Comparison of ENCODE assay signal across 8 cellular contexts in the genomic region with DNA sequence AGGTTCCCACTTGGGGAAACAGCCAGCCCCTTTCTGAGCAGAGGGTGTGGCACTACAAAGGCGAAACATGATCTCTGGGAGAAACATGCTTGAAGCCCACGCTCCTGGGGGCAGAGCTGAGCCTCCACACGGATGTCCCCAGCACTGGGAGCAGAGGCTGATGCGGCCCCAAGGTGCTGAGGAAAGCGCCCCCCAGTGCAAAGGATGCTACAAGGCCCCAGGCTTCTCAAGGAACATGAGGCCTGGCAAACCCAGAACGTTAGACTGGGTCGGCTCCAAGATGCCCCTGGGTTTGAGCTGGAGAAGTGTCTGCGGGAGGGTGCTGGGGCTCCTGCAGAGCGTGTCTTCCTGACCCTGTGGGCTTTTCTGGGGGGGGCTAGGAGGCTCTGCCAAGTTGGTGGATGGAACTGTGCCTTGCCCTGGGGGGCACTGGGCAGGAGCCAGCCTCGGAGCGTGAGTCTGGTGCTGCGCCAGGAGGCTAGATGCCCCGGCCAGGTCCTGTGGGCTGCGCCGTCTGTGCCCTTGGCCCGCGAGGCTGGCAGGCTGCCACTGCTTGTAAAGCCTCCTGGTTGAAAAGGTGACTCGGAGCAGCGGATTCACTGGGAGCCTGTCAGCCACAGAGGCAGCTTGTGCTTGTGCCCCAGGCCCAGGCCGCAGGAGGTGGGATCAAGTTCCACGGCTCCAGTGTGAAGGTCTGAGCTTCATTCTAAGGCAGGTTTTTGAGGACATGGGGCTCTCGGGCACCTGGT. TPM values are rescaled to one million over a fixed set of nuclear protein-coding genes. Genes with fewer than 3 reads are reported as not detected.
DNase-seq lines count a peak whose midpoint lies in the region; ATAC-seq and TF ChIP-seq lines count a peak whose summit lies in the region.

No MANE protein-coding gene starts in this region.

- in situ Hi-C loops in astrocyte of the cerebellum (cut with HindIII; ENCODE audit: low sequenced_read_pairs), result no loop called here

- peaks cover 20 to 46% of the 10 kb centered on the region in 2 donors for H3K4me1 ChIP-seq in thyroid gland

- ATAC-seq in GM21423 (IDR thresholded peaks at IDR 0.05; ENCODE audit: unreplicated experiment) (no peak), HG02884 (IDR thresholded peaks at IDR 0.05; ENCODE audit: unreplicated experiment) (no peak), HG02973 (IDR thresholded peaks at IDR 0.05; ENCODE audit: unreplicated experiment) (no peak)

- peak; percentile 97 for DNase-seq in Daoy (ENCODE audit: low read depth)
- peak; percentile 73 for DNase-seq in NCI-H2107 treated with DMSO at 0.1 percent for 48 hours (lab: John Stamatoyannopoulos, UW; ENCODE audit: unreplicated experiment)
- no peak for DNase-seq in astrocyte of the cerebellum (ENCODE audit: low read depth)
- peak; percentile 90 for DNase-seq in kidney glomerular epithelial cell (lab: John Stamatoyannopoulos, UW)
- peak; percentile 98 for DNase-seq in thyroid gland

- H3K9me3 ChIP-seq in thyroid gland, result no peaks in the 10 kb centered on the region

- intact Hi-C loops in thyroid gland (cut with DNase I), result no loop called here

- no peak overlapping the region for H3K4me3 ChIP-seq in astrocyte of the cerebellum (ENCODE audit: low read depth, low read length)
- H3K4me3 ChIP-seq in thyroid gland (replicated peaks in 1 of 3), result no peak overlapping the region

- TF ChIP-seq CTCF in astrocyte of the cerebellum (IDR thresholded peaks at IDR 0.05; ENCODE audit: low read depth, low read length, missing control alignments) (peak; percentile 21), thyroid gland (IDR thresholded peaks at IDR 0.05) (no peak)

- no peaks in the 10 kb centered on the region for H3K36me3 ChIP-seq in thyroid gland

- peak in 1 of 2 donors; percentile 16 for TF ChIP-seq POLR2A in thyroid gland (IDR thresholded peaks at IDR 0.05)

- 31 to 55% methylated on average over 6 to 16 of the region's 22 CpGs for WGBS in thyroid gland, 2 donors

- H3K27me3 ChIP-seq in thyroid gland, result no peaks in the 10 kb centered on the region

- H3K27ac ChIP-seq in thyroid gland, result peak overlapping the region; percentile 44 to 81 (median 72)

RNA-seq across cellular contexts. Expression of a gene that starts 8.1 kb away (rescaled TPM):
- total RNA-seq in Daoy (2014; rRNA removed; shearing (Covaris generic)), result 155 and 177 TPM in 2 replicates
- total RNA-seq in thyroid gland, result 10 to 100 TPM; 11.3 to 22.7 (median 13.5) TPM
